8 cellular contexts compared by ENCODE assay signal in the genomic region with DNA sequence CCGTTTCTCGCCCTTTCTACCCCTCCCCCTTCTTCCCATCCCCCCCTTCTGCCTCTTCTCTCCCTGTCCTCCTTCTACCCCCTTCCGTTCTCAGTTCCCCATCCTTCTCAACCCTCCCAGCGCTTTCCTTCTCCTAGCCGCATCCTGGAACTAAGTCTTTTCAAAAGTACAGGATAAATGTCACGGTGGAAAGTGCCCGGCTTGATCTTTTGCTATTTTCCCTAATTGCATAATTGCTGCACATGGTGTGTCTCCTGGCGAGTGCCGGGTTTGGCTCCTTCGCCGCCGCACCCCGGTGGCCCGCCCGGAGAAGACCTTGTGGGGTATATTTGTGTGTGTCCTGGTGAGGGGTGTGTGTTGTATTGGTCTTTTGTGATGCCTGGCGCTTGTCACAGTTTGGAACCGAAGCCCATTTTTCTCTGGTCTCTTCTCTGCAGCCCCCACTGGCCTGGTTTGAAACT. TPM values are rescaled to one million over a fixed set of nuclear protein-coding genes. Genes with fewer than 3 reads are reported as not detected.
DNase-seq lines count a peak whose midpoint lies in the region; ATAC-seq and TF ChIP-seq lines count a peak whose summit lies in the region.

No MANE protein-coding gene starts in this region.

- peaks cover 9% of the 10 kb centered on the region for H3K36me3 Mint-ChIP-seq in CD4-positive, alpha-beta T cell (ENCODE audit: low read depth)

- no peak overlapping the region for H3K27ac ChIP-seq in CD4-positive, alpha-beta T cell (ENCODE audit: low read depth, low read length)
- H3K27ac ChIP-seq in psoas muscle = peak overlapping the region; percentile 96

- 0 to 1% (median 0%) methylated on average over 15 to 17 of the region's 17 CpGs for WGBS in psoas muscle, 3 donors

- peak overlapping the region; percentile 85 for H3K4me3 ChIP-seq in adipocyte (ENCODE audit: low read length)
- peak overlapping the region; percentile 87 for H3K4me3 ChIP-seq in psoas muscle

- TF ChIP-seq CTCF in CD4-positive, alpha-beta T cell (IDR thresholded peaks at IDR 0.05) = no peak
- no peak for TF ChIP-seq CTCF in psoas muscle (IDR thresholded peaks at IDR 0.05)

- intact Hi-C loops in CD4-positive, alpha-beta T cell (cut with DNase I, micrococcal nuclease) = loop anchor here in 1 of 2 experiments (5.0 to 10.0 kb wide), 2 partner anchors 599 to 741 kb away; partner anchors contain the start of gene NR1D2
- intact Hi-C loops in left ventricle myocardium superior (cut with micrococcal nuclease) (loop anchor here (5.0 kb wide), 1 partner anchor 209 kb away; no protein-coding TSS in a partner anchor), psoas muscle (cut with DNase I) (loop anchor here in 1 of 2 donors (5.0 to 10.0 kb wide), 2 partner anchors 111 to 604 kb away; partner anchors contain the start of gene UBE2E1)

- ATAC-seq in CD4-positive, alpha-beta T cell (ENCODE audit: poor library complexity) = no peak
- ATAC-seq in GM21526 (IDR thresholded peaks at IDR 0.05; ENCODE audit: low FRiP score, unreplicated experiment) (peak; percentile 24), left ventricle myocardium superior (peak; percentile 35), psoas muscle (peak in 3 of 4 donors; percentile 17 to 55 (median 44)), HG03108 (IDR thresholded peaks at IDR 0.05; ENCODE audit: unreplicated experiment) (no peak)

- no peaks in the 10 kb centered on the region for H3K9me3 ChIP-seq in CD4-positive, alpha-beta T cell (ENCODE audit: control insufficient read depth, low read length)
- H3K9me3 ChIP-seq in adipocyte (ENCODE audit: control insufficient read depth, low read length) = no peaks in the 10 kb centered on the region
- H3K9me3 ChIP-seq in psoas muscle = no peaks in the 10 kb centered on the region

- H3K36me3 ChIP-seq in adipocyte (ENCODE audit: control insufficient read depth, insufficient read depth, low read length, severe bottlenecking) = no peaks in the 10 kb centered on the region
- no peaks in the 10 kb centered on the region for H3K36me3 ChIP-seq in psoas muscle (ENCODE audit: insufficient read depth in 1 of 2, low read depth in 1 of 2)

- H3K27me3 ChIP-seq in CD4-positive, alpha-beta T cell (ENCODE audit: control insufficient read depth, insufficient read depth, low read length) = no peaks in the 10 kb centered on the region
- H3K27me3 ChIP-seq in adipocyte (replicated peaks; ENCODE audit: control insufficient read depth, insufficient read depth, low read length) (no peaks in the 10 kb centered on the region), psoas muscle (ENCODE audit: insufficient read depth in 3 of 3, low read length in 2 of 3) (no peaks in the 10 kb centered on the region)

- H3K9me3 Mint-ChIP-seq in CD4-positive, alpha-beta T cell = no peaks in the 10 kb centered on the region

- POLR2A ChIA-PET in CD4-positive, alpha-beta T cell (lab: Charles Lee) = no interaction called here

- peak overlapping the region; percentile 86 for H3K27ac Mint-ChIP-seq in CD4-positive, alpha-beta T cell

- H3K4me3 Mint-ChIP-seq in CD4-positive, alpha-beta T cell = peak overlapping the region; percentile 97

- H3K4me1 Mint-ChIP-seq in CD4-positive, alpha-beta T cell (ENCODE audit: low read depth) = peaks cover 33% of the 10 kb centered on the region

- peak overlapping the region; percentile 91 for H3K9ac ChIP-seq in adipocyte (ENCODE audit: low read length)

- CTCF ChIA-PET in CD4-positive, alpha-beta T cell (lab: Charles Lee) = no interaction called here

- peaks cover 15% of the 10 kb centered on the region for H3K27me3 Mint-ChIP-seq in CD4-positive, alpha-beta T cell

- H3K4me1 ChIP-seq in adipocyte (ENCODE audit: control insufficient read depth, insufficient read depth, low read length) (peaks cover 35% of the 10 kb centered on the region), psoas muscle (peaks cover 36% of the 10 kb centered on the region)

- DNase-seq in CD4-positive, alpha-beta T cell = peak in 4 of 10 experiments; percentile 0 to 4 (median 1)
- DNase-seq in NAMALWA (ENCODE audit: low spot score) = peak; percentile 68
- peak; percentile 52 for DNase-seq in adipocyte (ENCODE audit: low read depth)
- DNase-seq in left ventricle myocardium superior = peak; percentile 53
- peak; percentile 41 to 63 for DNase-seq in psoas muscle
- DNase-seq in central memory CD4-positive, alpha-beta T cell = no peak

RNA-seq across cellular contexts. Expression of gene UBE2E2, which starts 0.6 kb away (rescaled TPM):
- total RNA-seq in CD4-positive, alpha-beta T cell = 10 to 100 TPM; 14.1 to 20.2 TPM
- total RNA-seq in left ventricle myocardium superior = 38.3 TPM
- 10 to 100 TPM; 34.0 to 38.2 (median 37.1) TPM for total RNA-seq in psoas muscle
- 10 to 100 TPM; 12.9 to 30.6 (median 14.2) TPM for polyA plus RNA-seq in psoas muscle

Comparison
In these comparisons a context has a peak if more than half of its experiments do, and no peak if none do; other contexts are left out.
1. ATAC-seq: peak in GM21526 (single experiment), left ventricle myocardium superior (single experiment) and psoas muscle (3 of 4); none in CD4-positive, alpha-beta T cell (single experiment) and HG03108 (single experiment).